ENCODE assay signal across 25 cellular contexts in genomic region chrX:110402855-110403230, GRCh38. TPM values are rescaled to one million over a fixed set of nuclear protein-coding genes. Genes with fewer than 3 reads are reported as not detected.
DNase-seq lines count a peak whose midpoint lies in the region; ATAC-seq, FAIRE-seq and TF ChIP-seq lines count a peak whose summit lies in the region.
"Had no signal": no experiment of that assay in that cellular context is flagged by ENCODE, and none has a peak within 500 bp of the region (broad histone marks: within the 10 kb centered on the region; RNA-seq: fewer than 3 reads in every experiment).

No MANE protein-coding gene starts in this region.

- ATAC-seq in GM18517 (IDR thresholded peaks at IDR 0.05; ENCODE audit: unreplicated experiment), result no peak
- ATAC-seq: activated CD8-positive, alpha-beta T cell treated with anti-CD3 and anti-CD28 coated beads for 36 hours; naive thymus-derived CD4-positive, alpha-beta T cell had no signal

- no peak overlapping the region for H2AFZ ChIP-seq in osteoblast (ENCODE audit: low read length)

- TF ChIP-seq POLR2A in erythroblast (IDR thresholded peaks at IDR 0.05; ENCODE audit: low read length), result peak; percentile 84

- H3K36me3 ChIP-seq in SJCRH30 (no peaks in the 10 kb centered on the region), osteoblast (ENCODE audit: insufficient read depth, low read length) (no peaks in the 10 kb centered on the region), MG63 (no peaks in the 10 kb centered on the region), small intestine (ENCODE audit: control insufficient read depth in 2 of 2, insufficient read depth in 2 of 2, low read length in 2 of 2) (no peaks in the 10 kb centered on the region)
- H3K36me3 ChIP-seq: SJSA1 had no signal

- H3K9me3 ChIP-seq in SJCRH30 (replicated peaks) (no peaks in the 10 kb centered on the region), osteoblast (ENCODE audit: low read depth, low read length) (no peaks in the 10 kb centered on the region), MG63 (no peaks in the 10 kb centered on the region), small intestine (ENCODE audit: control insufficient read depth, low read depth) (no peaks in the 10 kb centered on the region)
- H3K9me3 ChIP-seq: SJSA1 had no signal

- WGBS in small intestine, 3 donors, result 0 to 38% (median 35%) methylated on average over 1 of the region's 1 CpG

- peak; percentile 22 for DNase-seq in ELR (ENCODE audit: low read depth)
- DNase-seq in SJCRH30, result no peak
- DNase-seq in erythroblast (lab: John Stamatoyannopoulos, UW), result peak; percentile 91 to 97
- DNase-seq in osteoblast (ENCODE audit: insufficient read length, low spot score, missing footprints), result no peak
- no peak for DNase-seq in MG63
- DNase-seq in small intestine, result no peak
- DNase-seq in D341Med (ENCODE audit: low spot score), result no peak
- DNase-seq: activated CD4-positive, CD25-positive, alpha-beta regulatory T cell; activated CD8-positive, alpha-beta T cell treated with anti-CD3 and anti-CD28 coated beads for 36 hours; activated naive CD4-positive, alpha-beta T cell treated with anti-CD3 and anti-CD28 coated beads for 36 hours; activated T-cell treated with anti-CD3 and anti-CD28 coated beads, Interleukin-2, amount 50 U/mL, for 1 hour; anterior cingulate cortex; cerebellar nuclear complex; effector CD8-positive, alpha-beta T cell; naive thymus-derived CD4-positive, alpha-beta T cell; NCI-H1105; NCI-H524 treated with DMSO at 0.1 percent for 48 hours; stimulated activated CD4-positive, alpha-beta T cell treated with anti-CD3 and anti-CD28 coated beads, Interleukin-4, amount 100 ng/mL, for 4 hours; T-helper 2 cell had no signal

- H3K4me2 ChIP-seq in osteoblast (ENCODE audit: insufficient read depth, low read length), result no peak overlapping the region

- peak overlapping the region; percentile 20; the same call in 1 of the 2 replicates for H3K27ac ChIP-seq in SJCRH30
- H3K27ac ChIP-seq in osteoblast (ENCODE audit: low read depth, low read length), result peak overlapping the region; percentile 63
- H3K27ac ChIP-seq in small intestine (ENCODE audit: low read depth in 1 of 2, low read length in 1 of 2), result no peak overlapping the region
- H3K27ac ChIP-seq: SJSA1 had no signal

- no peak for FAIRE-seq in small intestine (lab: Jason Lieb, UNC)
- FAIRE-seq: islet of Langerhans had no signal

- no peak for TF ChIP-seq CTCF in osteoblast (IDR thresholded peaks at IDR 0.05; ENCODE audit: extremely low read depth, low read depth, low read length)

- H3K4me3 ChIP-seq in SJCRH30 (no peak overlapping the region), osteoblast (ENCODE audit: insufficient read depth, low read length) (no peak overlapping the region), MG63 (no peak overlapping the region), small intestine (ENCODE audit: low read depth in 1 of 2, low read length in 2 of 2) (no peak overlapping the region)
- H3K4me3 ChIP-seq: SJSA1, skin epidermis had no signal

- H3K79me2 ChIP-seq in osteoblast (ENCODE audit: insufficient read depth, low read length), result no peaks in the 10 kb centered on the region

- no peaks in the 10 kb centered on the region for H4K20me1 ChIP-seq in osteoblast (ENCODE audit: insufficient read depth, low read length)

- no peaks in the 10 kb centered on the region for H3K27me3 ChIP-seq in SJCRH30
- peaks cover 4% of the 10 kb centered on the region for H3K27me3 ChIP-seq in osteoblast (ENCODE audit: insufficient read depth, low read length)
- no peaks in the 10 kb centered on the region for H3K27me3 ChIP-seq in MG63
- H3K27me3 ChIP-seq in small intestine (ENCODE audit: control insufficient read depth in 2 of 2, insufficient read depth in 2 of 2, low read length in 2 of 2), result no peaks in the 10 kb centered on the region
- H3K27me3 ChIP-seq: SJSA1 had no signal

- H3K4me1 ChIP-seq in SJCRH30 (0 out of 2 replicates have a peak, but pooled peaks cover 2% of the 10 kb centered on the region), osteoblast (ENCODE audit: insufficient read depth, low read length) (peaks cover 6% of the 10 kb centered on the region), small intestine (ENCODE audit: control insufficient read depth in 2 of 2, insufficient read depth in 1 of 2, low read depth in 1 of 2, low read length in 1 of 2) (no peaks in the 10 kb centered on the region)
- H3K4me1 ChIP-seq: SJSA1 had no signal

RNA-seq across cellular contexts. Expression of gene RTL9, which starts 44.2 kb away (rescaled TPM):
- 1.9 and 2.0 TPM in 2 replicates for total RNA-seq in SJCRH30 (2014; rRNA removed; shearing (Covaris generic))
- total RNA-seq in osteoblast, result 0.59 and 0.72 TPM in 2 replicates
- total RNA-seq in MG63 (2014; rRNA removed; shearing (Covaris generic); ENCODE audit: low replicate concordance), result 0.30 and 0.72 TPM in 2 replicates
- polyA plus RNA-seq in small intestine, result under 1 TPM in 1 of 3 donors, not detected in 2; 0.04 TPM
- total RNA-seq: activated CD8-positive, alpha-beta T cell treated with anti-CD3 and anti-CD28 coated beads for 36 hours; activated naive CD4-positive, alpha-beta T cell treated with anti-CD3 and anti-CD28 coated beads for 36 hours; lung microvascular endothelial cell; naive thymus-derived CD4-positive, alpha-beta T cell had no signal
- polyA plus RNA-seq: CD14-positive monocyte; naive thymus-derived CD4-positive, alpha-beta T cell had no signal

Comparison
In these comparisons a context has a peak if more than half of its experiments do, and no peak if none do; other contexts are left out.
1. DNase-seq: peak in ELR (single experiment) and erythroblast (2 of 2); none in SJCRH30 (0 of 2), osteoblast (single experiment), MG63 (single experiment), small intestine (single experiment) and D341Med (single experiment).
2. H3K27ac ChIP-seq: peak in SJCRH30 (single experiment) and osteoblast (single experiment); none in small intestine (0 of 2).